ENCODE assay signal across 27 cellular contexts in the genomic region with DNA sequence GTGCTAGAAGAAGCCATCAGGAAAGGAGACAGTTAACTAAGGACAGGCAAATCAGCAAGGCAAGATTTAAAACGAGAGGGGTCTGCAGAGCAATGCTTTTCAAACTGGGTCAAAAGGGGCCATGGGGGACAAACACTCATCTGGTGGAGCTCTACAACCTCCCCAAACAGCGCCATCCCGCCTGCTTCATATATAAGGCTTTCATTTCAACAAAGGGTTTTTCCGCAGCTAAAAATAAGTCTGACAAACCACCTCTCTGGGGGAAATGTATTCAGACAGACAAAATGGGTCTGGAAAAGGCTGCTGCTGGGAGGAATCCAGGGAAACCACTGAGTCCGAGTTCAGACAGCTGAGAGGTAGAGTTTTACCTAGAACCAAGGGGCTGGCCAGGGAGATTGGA. TPM values are rescaled to one million over a fixed set of nuclear protein-coding genes. Genes with fewer than 3 reads are reported as not detected.
DNase-seq lines count a peak whose midpoint lies in the region; ATAC-seq, FAIRE-seq and TF ChIP-seq lines count a peak whose summit lies in the region.
"Had no signal": no experiment of that assay in that cellular context is flagged by ENCODE, and none has a peak within 500 bp of the region (broad histone marks: within the 10 kb centered on the region; RNA-seq: fewer than 3 reads in every experiment).

No MANE protein-coding gene starts in this region.

- SMC1A ChIA-PET in GM12878 (lab: Charles Lee; ENCODE audit: uncharacterized antibody, unreplicated experiment): interaction anchor here (0.8 to 2.6 kb wide), 9 partner anchors 12 to 146 kb away, joined by 3 to 9 read pairs (median 3); no protein-coding TSS in a partner anchor

- TF ChIP-seq RAD21 in IMR-90 (IDR thresholded peaks at IDR 0.05; ENCODE audit: low read length) (no peak), GM12878 (IDR thresholded peaks at IDR 0.05; ENCODE audit: insufficient read depth, low read depth, low read length) (no peak)

- TF ChIP-seq EP300 in GM12878 (IDR thresholded peaks at IDR 0.05; ENCODE audit: borderline replicate concordance in 1 of 2, control insufficient read depth in 1 of 2, low read depth in 2 of 2, low read length in 2 of 2): no peak

- H2AK5ac ChIP-seq in IMR-90 (ENCODE audit: low read depth, low read length) (no peak overlapping the region), neuronal stem cell (ENCODE audit: low read depth, low read length) (no peak overlapping the region)

- DNase-seq in IMR-90: peak; percentile 23
- DNase-seq in GM12878 (ENCODE audit: low read depth, low spot score): no peak
- no peak for DNase-seq in neuronal stem cell (ENCODE audit: low spot score)
- DNase-seq in NCI-H1105 treated with DMSO at 0.1 percent for 48 hours (lab: John Stamatoyannopoulos, UW): no peak
- DNase-seq in LoVo (ENCODE audit: low spot score): no peak
- no peak for DNase-seq in DMS79 treated with DMSO at 0.1 percent for 48 hours (lab: John Stamatoyannopoulos, UW)
- DNase-seq in HCEC 1CT: no peak
- DNase-seq: activated CD4-positive, alpha-beta T cell treated with anti-CD3 and anti-CD28 coated beads for 4 hours; activated naive CD4-positive, alpha-beta T cell treated with anti-CD3 and anti-CD28 coated beads for 36 hours; activated T-cell treated with anti-CD3 and anti-CD28 coated beads, Interleukin-2, amount 50 U/mL, for 72 hours; adrenal gland; CD8-positive, alpha-beta memory T cell; dermis blood vessel endothelial cell; left ventricle myocardium inferior; naive thymus-derived CD8-positive, alpha-beta T cell; OCI-M1; stimulated activated naive CD8-positive, alpha-beta T cell treated with anti-CD3 and anti-CD28 coated beads, Interleukin-15, amount 100 ng/mL, for 72 hours; transverse colon had no signal

- BruUV-seq in IMR-90 (replicated peaks; lab: Mats Ljungman, UMichigan) (no TSS peak), GM12878 (replicated peaks; lab: Mats Ljungman, UMichigan) (no TSS peak)

- no peak overlapping the region for H3K18ac ChIP-seq in IMR-90 (ENCODE audit: low read depth, low read length)
- H3K18ac ChIP-seq in neuronal stem cell (ENCODE audit: low read length): no peak overlapping the region

- H4K20me1 ChIP-seq in BLaER1 (no peaks in the 10 kb centered on the region), IMR-90 (ENCODE audit: insufficient read depth, low read length) (no peaks in the 10 kb centered on the region), GM12878 (ENCODE audit: control insufficient read depth, insufficient read depth) (no peaks in the 10 kb centered on the region)

- no peak for TF ChIP-seq CTCF in IMR-90 (conservative IDR thresholded peaks at IDR 0.05; ENCODE audit: low read depth, low read length)
- no peak for TF ChIP-seq CTCF in GM12878 (IDR thresholded peaks at IDR 0.05 in 2 of 3, conservative IDR thresholded peaks at IDR 0.05 in 1 of 3; ENCODE audit: control insufficient read depth in 2 of 3, extremely low read depth in 1 of 3, insufficient read depth in 1 of 3, low read depth in 3 of 3, low read length in 3 of 3)

- TF ChIP-seq POLR2A in IMR-90 (IDR thresholded peaks at IDR 0.05; ENCODE audit: low read depth, low read length) (no peak), GM12878 (IDR thresholded peaks at IDR 0.05; ENCODE audit: low read depth, low read length) (no peak)

- no peak for FAIRE-seq in GM12878 (lab: Jason Lieb, UNC)
- FAIRE-seq: endothelial cell of umbilical vein, GM18507 had no signal

- H3K14ac ChIP-seq in IMR-90 (replicated peaks; ENCODE audit: low read depth, low read length): no peak overlapping the region
- no peak overlapping the region for H3K14ac ChIP-seq in neuronal stem cell (ENCODE audit: low read length)

- in situ Hi-C loops in IMR-90 (cut with MboI; ENCODE audit: low sequenced_read_pairs) (no loop called here), GM12878 (cut with MboI) (no loop called here)

- H3K9me1 ChIP-seq in IMR-90 (ENCODE audit: insufficient read depth, low read length): no peaks in the 10 kb centered on the region; the same call in 1 of the 2 replicates

- peak overlapping the region; percentile 63 for H3K4me2 ChIP-seq in BLaER1
- H3K4me2 ChIP-seq in IMR-90 (ENCODE audit: low read depth, low read length): no peak overlapping the region
- peak overlapping the region; percentile 35; the same call in 1 of the 2 replicates for H3K4me2 ChIP-seq in GM12878 (ENCODE audit: control insufficient read depth, insufficient read depth)
- no peak overlapping the region for H3K4me2 ChIP-seq in neuronal stem cell (ENCODE audit: insufficient read depth, low read length, poor library complexity, severe bottlenecking)

- H3K79me2 ChIP-seq in GM12878 (ENCODE audit: control insufficient read depth, insufficient read depth, low read length): no peaks in the 10 kb centered on the region

- no peak overlapping the region for H3K23ac ChIP-seq in IMR-90 (ENCODE audit: low read depth, low read length)
- no peak overlapping the region for H3K23ac ChIP-seq in neuronal stem cell (ENCODE audit: low read depth, low read length, poor library complexity)

- H2BK12ac ChIP-seq in neuronal stem cell (ENCODE audit: low read length): no peak overlapping the region

- CTCF ChIA-PET in IMR-90 (lab: Yijun Ruan, JAX): no interaction called here
- CTCF ChIA-PET in GM12878 (lab: Yijun Ruan, JAX): interaction anchor here (0.7 to 2.2 kb wide), 13 partner anchors 8 to 285 kb away, joined by 3 to 9 read pairs (median 3); no protein-coding TSS in a partner anchor

- H4K91ac ChIP-seq in IMR-90 (ENCODE audit: insufficient read depth, low read depth, low read length): no peak overlapping the region
- no peak overlapping the region for H4K91ac ChIP-seq in neuronal stem cell (ENCODE audit: low read depth, low read length, poor library complexity)

- H3K4me1 ChIP-seq in BLaER1 (peaks cover 14% of the 10 kb centered on the region), IMR-90 (ENCODE audit: control insufficient read depth, insufficient read depth, low read length) (peaks cover 13% of the 10 kb centered on the region), GM12878 (ENCODE audit: control insufficient read depth, insufficient read depth, low read length) (0 out of 2 replicates have a peak, but pooled peaks cover 3% of the 10 kb centered on the region), neuronal stem cell (ENCODE audit: control insufficient read depth in 2 of 2, insufficient read depth in 1 of 2, low read depth in 1 of 2, low read length in 2 of 2) (peaks cover 0 to 3% of the 10 kb centered on the region in 2 donors)
- H3K4me1 ChIP-seq: adrenal gland, HAP-1, left ventricle myocardium inferior, transverse colon had no signal

- H3K27ac ChIP-seq in BLaER1 (no peak overlapping the region), IMR-90 (ENCODE audit: insufficient read depth, low read length) (no peak overlapping the region), GM12878 (ENCODE audit: control insufficient read depth, insufficient read depth) (no peak overlapping the region), neuronal stem cell (replicated peaks; ENCODE audit: low read length) (no peak overlapping the region)
- H3K27ac ChIP-seq: adrenal gland, left ventricle myocardium inferior, transverse colon, VCaP had no signal

- no CpG with 5 or more reads among the region's 5 CpGs for WGBS in IMR-90 (ENCODE audit: extremely low coverage in 2 of 2, insufficient read length in 1 of 2), 2 experiments
- WGBS in GM12878 (ENCODE audit: insufficient coverage, insufficient replicate concordance, low lambda C conversion rate, missing lambda C conversion rate): 47% methylated on average over 5 of the region's 5 CpGs
- WGBS in neuronal stem cell (ENCODE audit: extremely low coverage in 2 of 2, insufficient read length in 2 of 2, insufficient replicate concordance in 1 of 2), 2 donors: no CpG with 5 or more reads among the region's 5 CpGs

- ATAC-seq in IMR-90 (ENCODE audit: low read depth) (no peak), GM12878 (peak; percentile 61)
- ATAC-seq: activated T-cell treated with anti-CD3 and anti-CD28 coated beads, Interleukin-2, amount 50 U/mL, for 72 hours; naive thymus-derived CD8-positive, alpha-beta T cell; stimulated activated naive CD8-positive, alpha-beta T cell treated with anti-CD3 and anti-CD28 coated beads, Interleukin-15, amount 100 ng/mL, for 72 hours had no signal

- H2BK5ac ChIP-seq in IMR-90 (ENCODE audit: low read depth, low read length, poor library complexity, severe bottlenecking) (no peak overlapping the region), neuronal stem cell (ENCODE audit: low read length) (no peak overlapping the region)

- H2AK9ac ChIP-seq in IMR-90 (replicated peaks; ENCODE audit: low read depth, low read length, poor library complexity): no peak overlapping the region

- no peak overlapping the region for H4K8ac ChIP-seq in IMR-90 (ENCODE audit: low read depth in 2 of 2, low read length in 2 of 2)
- no peak overlapping the region for H4K8ac ChIP-seq in neuronal stem cell (ENCODE audit: low read depth, low read length)

- H2AFZ ChIP-seq in IMR-90 (replicated peaks; ENCODE audit: low read length, poor library complexity): no peak overlapping the region
- H2AFZ ChIP-seq in GM12878 (ENCODE audit: control insufficient read depth, low read depth, low read length): peak overlapping the region; percentile 67
- peak overlapping the region; percentile 44 for H2AFZ ChIP-seq in neuronal stem cell (ENCODE audit: low read length)

- H3K4ac ChIP-seq in IMR-90 (ENCODE audit: low read depth, low read length) (no peak overlapping the region), neuronal stem cell (ENCODE audit: low read length) (no peak overlapping the region)

- no peak overlapping the region for H2BK120ac ChIP-seq in IMR-90 (ENCODE audit: low read depth, low read length)
- no peak overlapping the region for H2BK120ac ChIP-seq in neuronal stem cell (ENCODE audit: low read depth, low read length)

- RAD21 ChIA-PET in GM12878 (lab: Charles Lee; ENCODE audit: unreplicated experiment): interaction anchor here (0.7 to 1.0 kb wide), 5 partner anchors 12 to 35 kb away, joined by 3 to 5 read pairs (median 4); no protein-coding TSS in a partner anchor

- no peak overlapping the region for H3K56ac ChIP-seq in IMR-90 (ENCODE audit: extremely low read depth, insufficient read depth, low read length)

- H3K9me3 ChIP-seq in BLaER1 (no peaks in the 10 kb centered on the region), IMR-90 (ENCODE audit: control insufficient read depth, insufficient read depth, low read length) (no peaks in the 10 kb centered on the region), GM12878 (replicated peaks; ENCODE audit: control insufficient read depth, insufficient read depth, low read length) (no peaks in the 10 kb centered on the region), neuronal stem cell (replicated peaks in 1 of 2; ENCODE audit: control insufficient read depth in 2 of 2, insufficient read depth in 1 of 2, low read depth in 1 of 2, low read length in 2 of 2) (peaks cover 1 to 3% of the 10 kb centered on the region in 2 donors)
- H3K9me3 ChIP-seq: adrenal gland, HAP-1, left ventricle myocardium inferior, transverse colon had no signal

- H3K27me3 ChIP-seq in BLaER1 (no peaks in the 10 kb centered on the region), IMR-90 (ENCODE audit: control insufficient read depth, insufficient read depth, low read length) (no peaks in the 10 kb centered on the region), GM12878 (replicated peaks in 1 of 2; ENCODE audit: control insufficient read depth in 2 of 2, insufficient read depth in 2 of 2, low read length in 1 of 2) (no peaks in the 10 kb centered on the region), neuronal stem cell (ENCODE audit: control insufficient read depth in 3 of 3, insufficient read depth in 3 of 3, low read depth in 1 of 3, low read length in 3 of 3) (peaks cover 0 to 63% (median 0%) of the 10 kb centered on the region in 3 experiments)
- H3K27me3 ChIP-seq: adrenal gland, transverse colon had no signal

- H4K5ac ChIP-seq in IMR-90 (ENCODE audit: low read depth, low read length): no peak overlapping the region

- POLR2A ChIA-PET in IMR-90 (lab: Charles Lee; ENCODE audit: unreplicated experiment): no interaction called here
- POLR2A ChIA-PET in GM12878 (lab: Charles Lee): interaction anchor here (0.8 to 1.3 kb wide), 2 partner anchors 9 to 146 kb away, joined by 3 read pairs; no protein-coding TSS in a partner anchor

- H3K36me3 ChIP-seq in BLaER1 (no peaks in the 10 kb centered on the region), IMR-90 (ENCODE audit: control insufficient read depth, insufficient read depth, low read length) (no peaks in the 10 kb centered on the region), GM12878 (ENCODE audit: control insufficient read depth in 2 of 2, insufficient read depth in 2 of 2, low read length in 1 of 2) (no peaks in the 10 kb centered on the region), neuronal stem cell (replicated peaks in 1 of 2; ENCODE audit: control insufficient read depth in 2 of 2, insufficient read depth in 2 of 2, low read length in 2 of 2) (no peaks in the 10 kb centered on the region)
- H3K36me3 ChIP-seq: adrenal gland, HAP-1, left ventricle myocardium inferior, transverse colon had no signal

- H2BK15ac ChIP-seq in IMR-90 (ENCODE audit: low read depth, low read length): no peak overlapping the region
- H2BK15ac ChIP-seq in neuronal stem cell (ENCODE audit: low read length): no peak overlapping the region

- intact Hi-C loops in IMR-90 (cut with micrococcal nuclease) (no loop called here), GM12878 (cut with micrococcal nuclease; ENCODE audit: unreplicated experiment) (no loop called here)

- dilution Hi-C loops in IMR-90 (cut with HindIII; ENCODE audit: low sequenced_read_pairs, unreplicated experiment): no loop called here

- H3K9ac ChIP-seq in BLaER1: no peak overlapping the region
- H3K9ac ChIP-seq in IMR-90 (ENCODE audit: low read depth, low read length): no peak overlapping the region
- no peak overlapping the region for H3K9ac ChIP-seq in GM12878 (ENCODE audit: control insufficient read depth, insufficient read depth, low read length)
- no peak overlapping the region for H3K9ac ChIP-seq in neuronal stem cell (ENCODE audit: low read depth, low read length, poor library complexity)

- H3K79me1 ChIP-seq in IMR-90 (ENCODE audit: low read depth in 1 of 2, low read length in 2 of 2) (no peaks in the 10 kb centered on the region), neuronal stem cell (ENCODE audit: low read depth, low read length) (no peaks in the 10 kb centered on the region)

- H3K4me3 ChIP-seq in BLaER1 (no peak overlapping the region), IMR-90 (ENCODE audit: insufficient read depth, low read depth, low read length) (no peak overlapping the region), GM12878 (no peak overlapping the region), neuronal stem cell (ENCODE audit: low read length in 2 of 2) (no peak overlapping the region)
- H3K4me3 ChIP-seq: adrenal gland, HAP-1, left ventricle myocardium inferior, transverse colon had no signal

- H2BK20ac ChIP-seq in IMR-90 (ENCODE audit: low read depth, low read length): no peak overlapping the region

RNA-seq across cellular contexts. Expression of gene SEPTIN8, which starts 8.3 kb away (rescaled TPM):
- total RNA-seq in IMR-90 (2012; rRNA removed) (60.5 and 67.2 TPM in 2 replicates), GM12878 (2014; rRNA removed) (31.0 and 35.7 TPM in 2 replicates), GM12878 (2014; rRNA removed; fragmentation: Illumina TruSeq; extraction: Trizol) (26.5 and 27.8 TPM in 2 replicates), GM12878 (2021) (39.0 and 42.0 TPM in 2 replicates)
- polyA plus RNA-seq in IMR-90 (2012; rRNA removed) (54.7 and 56.2 TPM in 2 replicates), GM12878 (2011; rRNA removed) (82.7 and 96.1 TPM in 2 replicates), GM12878 (2014; fragmentation: Illumina TruSeq; extraction: Trizol) (40.2 and 40.7 TPM in 2 replicates), GM12878 (2014; fragmentation: Nextera tagmentation; extraction: Ambion mirVana) (1 to 10 TPM; 6.1 to 7.6 TPM), GM12878 (2014; rRNA removed) (33.2 and 34.7 TPM in 2 replicates), GM12878 (2016; fragmentation: Nextera tagmentation; extraction: Ambion mirVana) (10 to 100 TPM; 21.8 to 21.9 TPM)
- polyA plus RNA-seq in IMR-90 (2012; cell fraction: cytosol; rRNA removed): 20.4 and 38.7 TPM in 2 replicates
- polyA plus RNA-seq in IMR-90 (2012; cell fraction: nucleus; rRNA removed; ENCODE audit: low replicate concordance): 131 and 144 TPM in 2 replicates
- 67.8 and 78.8 TPM in 2 replicates for total RNA-seq in GM12878 (2013; cell fraction: nucleolus; rRNA removed)
- 15.1 TPM for polyA plus RNA-seq in GM12878 (2011; ENCODE audit: low read depth)
- 74.2 and 76.3 TPM in 2 replicates for polyA plus RNA-seq in GM12878 (2011; cell fraction: cytosol; rRNA removed)
- 197 and 245 TPM in 2 replicates for polyA plus RNA-seq in GM12878 (2011; cell fraction: nucleus; rRNA removed)
- polyA plus RNA-seq in GM12878 (2012): 21.8 and 26.7 TPM in 2 replicates
- polyA minus RNA-seq in GM12878 (2011; rRNA and poly(A)+ RNA removed): 59.2 and 75.0 TPM in 2 replicates
- polyA minus RNA-seq in GM12878 (2011; cell fraction: cytosol; rRNA and poly(A)+ RNA removed): 23.0 and 24.1 TPM in 2 replicates
- polyA minus RNA-seq in GM12878 (2011; cell fraction: nucleus; rRNA and poly(A)+ RNA removed): 45.3 and 49.8 TPM in 2 replicates
- 53.7 TPM for polyA plus RNA-seq in neuronal stem cell (2013, experiment 1 of 2)
- 53.2 TPM for polyA plus RNA-seq in neuronal stem cell (2013, experiment 2 of 2)

RNA-seq across cellular contexts. Expression of gene SOWAHA, which starts 27.7 kb away (rescaled TPM):
- total RNA-seq in IMR-90 (2012; rRNA removed) (under 0.01 TPM in 1 of 2 replicates, not detected in the other), GM12878 (2014; rRNA removed) (0.05 TPM in 1 of 2 replicates, not detected in the other), GM12878 (2014; rRNA removed; fragmentation: Illumina TruSeq; extraction: Trizol) (0.04 TPM in 1 of 2 replicates, not detected in the other), GM12878 (2021) (0.10 TPM in 1 of 2 replicates, not detected in the other)
- polyA plus RNA-seq in IMR-90 (2012; rRNA removed) (0.03 TPM in 1 of 2 replicates, not detected in the other), GM12878 (2011; rRNA removed) (0.37 TPM in 2 replicates), GM12878 (2014; fragmentation: Illumina TruSeq; extraction: Trizol) (0.04 and 0.10 TPM in 2 replicates), GM12878 (2014; fragmentation: Nextera tagmentation; extraction: Ambion mirVana) (under 1 TPM in 1 of 2 experiments, not detected in 1; 0.02 TPM), GM12878 (2014; rRNA removed) (0.05 TPM in 1 of 2 replicates, not detected in the other), GM12878 (2016; fragmentation: Nextera tagmentation; extraction: Ambion mirVana) (not detected)
- polyA plus RNA-seq in IMR-90 (2012; cell fraction: cytosol; rRNA removed): 0.02 and 0.04 TPM in 2 replicates
- polyA plus RNA-seq in IMR-90 (2012; cell fraction: nucleus; rRNA removed; ENCODE audit: low replicate concordance): 0.01 TPM in 1 of 2 replicates, not detected in the other
- total RNA-seq in GM12878 (2013; cell fraction: nucleolus; rRNA removed): 0.22 and 0.35 TPM in 2 replicates
- polyA plus RNA-seq in GM12878 (2011; ENCODE audit: low read depth): not detected
- 0.33 and 0.48 TPM in 2 replicates for polyA plus RNA-seq in GM12878 (2011; cell fraction: cytosol; rRNA removed)
- 0.34 and 0.63 TPM in 2 replicates for polyA plus RNA-seq in GM12878 (2011; cell fraction: nucleus; rRNA removed)
- polyA plus RNA-seq in GM12878 (2012): 0.04 and 0.13 TPM in 2 replicates
- 0.07 and 0.21 TPM in 2 replicates for polyA minus RNA-seq in GM12878 (2011; rRNA and poly(A)+ RNA removed)
- not detected in 2 replicates for polyA minus RNA-seq in GM12878 (2011; cell fraction: cytosol; rRNA and poly(A)+ RNA removed)
- polyA minus RNA-seq in GM12878 (2011; cell fraction: nucleus; rRNA and poly(A)+ RNA removed): 0.19 and 0.36 TPM in 2 replicates
- polyA plus RNA-seq in neuronal stem cell (2013, experiment 1 of 2): 0.03 TPM
- polyA plus RNA-seq in neuronal stem cell (2013, experiment 2 of 2): 0.01 TPM
- total RNA-seq: A673; activated naive CD4-positive, alpha-beta T cell treated with anti-CD3 and anti-CD28 coated beads for 36 hours; activated T-cell treated with anti-CD3 and anti-CD28 coated beads, Interleukin-2, amount 50 U/mL, for 72 hours; dermis blood vessel endothelial cell; endothelial cell of umbilical vein; left ventricle myocardium inferior; naive thymus-derived CD8-positive, alpha-beta T cell; NCI-H460 had no signal
- polyA plus RNA-seq: CD8-positive, alpha-beta memory T cell; endothelial cell of umbilical vein; naive thymus-derived CD8-positive, alpha-beta T cell had no signal

RNA-seq across cellular contexts. Expression of gene CCNI2, which starts 38.1 kb away (rescaled TPM):
- total RNA-seq in IMR-90 (2012; rRNA removed): not detected in 2 replicates
- not detected in 2 replicates for polyA plus RNA-seq in IMR-90 (2012; rRNA removed)
- 0.01 TPM in 1 of 2 replicates, not detected in the other for polyA plus RNA-seq in IMR-90 (2012; cell fraction: cytosol; rRNA removed)
- polyA plus RNA-seq in IMR-90 (2012; cell fraction: nucleus; rRNA removed; ENCODE audit: low replicate concordance): 0.05 TPM in 1 of 2 replicates, not detected in the other
- total RNA-seq in GM12878 (2013; cell fraction: nucleolus; rRNA removed): 49.3 and 50.2 TPM in 2 replicates
- 3.4 and 4.4 TPM in 2 replicates for total RNA-seq in GM12878 (2014; rRNA removed)
- 2.2 and 3.1 TPM in 2 replicates for total RNA-seq in GM12878 (2014; rRNA removed; fragmentation: Illumina TruSeq; extraction: Trizol)
- total RNA-seq in GM12878 (2021): 3.4 and 4.8 TPM in 2 replicates
- polyA plus RNA-seq in GM12878 (2011; ENCODE audit: low read depth): 7.3 TPM
- polyA plus RNA-seq in GM12878 (2011; rRNA removed): 1.8 and 2.2 TPM in 2 replicates
- 1.3 and 1.4 TPM in 2 replicates for polyA plus RNA-seq in GM12878 (2011; cell fraction: cytosol; rRNA removed)
- polyA plus RNA-seq in GM12878 (2011; cell fraction: nucleus; rRNA removed): 5.0 and 10.1 TPM in 2 replicates
- 5.1 and 11.5 TPM in 2 replicates for polyA plus RNA-seq in GM12878 (2012)
- polyA plus RNA-seq in GM12878 (2014; fragmentation: Illumina TruSeq; extraction: Trizol): 0.97 and 2.9 TPM in 2 replicates
- polyA plus RNA-seq in GM12878 (2014; fragmentation: Nextera tagmentation; extraction: Ambion mirVana): 1 to 10 TPM; 3.1 to 8.0 TPM
- polyA plus RNA-seq in GM12878 (2014; rRNA removed): 2.9 and 4.6 TPM in 2 replicates
- polyA plus RNA-seq in GM12878 (2016; fragmentation: Nextera tagmentation; extraction: Ambion mirVana): 1 to 10 TPM; 2.7 to 3.6 TPM
- 1.8 and 3.7 TPM in 2 replicates for polyA minus RNA-seq in GM12878 (2011; rRNA and poly(A)+ RNA removed)
- polyA minus RNA-seq in GM12878 (2011; cell fraction: cytosol; rRNA and poly(A)+ RNA removed): 0.67 TPM in 1 of 2 replicates, not detected in the other
- 5.2 and 7.3 TPM in 2 replicates for polyA minus RNA-seq in GM12878 (2011; cell fraction: nucleus; rRNA and poly(A)+ RNA removed)
- polyA plus RNA-seq in neuronal stem cell (2013, experiment 1 of 2): 0.17 TPM
- 0.14 TPM for polyA plus RNA-seq in neuronal stem cell (2013, experiment 2 of 2)
- total RNA-seq: A673, cardiac septum, NCI-H460, skeletal muscle tissue had no signal

RNA-seq across cellular contexts. Expression of gene SHROOM1, which starts 45.1 kb away (rescaled TPM):
- total RNA-seq in IMR-90 (2012; rRNA removed): 1.4 and 2.5 TPM in 2 replicates
- 6.3 and 8.8 TPM in 2 replicates for polyA plus RNA-seq in IMR-90 (2012; rRNA removed)
- 4.1 and 9.0 TPM in 2 replicates for polyA plus RNA-seq in IMR-90 (2012; cell fraction: cytosol; rRNA removed)
- polyA plus RNA-seq in IMR-90 (2012; cell fraction: nucleus; rRNA removed; ENCODE audit: low replicate concordance): 28.6 and 53.5 TPM in 2 replicates
- total RNA-seq in GM12878 (2013; cell fraction: nucleolus; rRNA removed): 6.1 and 11.9 TPM in 2 replicates
- 2.2 and 3.2 TPM in 2 replicates for total RNA-seq in GM12878 (2014; rRNA removed)
- total RNA-seq in GM12878 (2014; rRNA removed; fragmentation: Illumina TruSeq; extraction: Trizol): 0.94 and 1.3 TPM in 2 replicates
- total RNA-seq in GM12878 (2021): 3.2 TPM in 2 replicates
- polyA plus RNA-seq in GM12878 (2011; ENCODE audit: low read depth): 0.83 TPM
- polyA plus RNA-seq in GM12878 (2011; rRNA removed): 3.2 and 3.5 TPM in 2 replicates
- 2.5 and 3.9 TPM in 2 replicates for polyA plus RNA-seq in GM12878 (2011; cell fraction: cytosol; rRNA removed)
- polyA plus RNA-seq in GM12878 (2011; cell fraction: nucleus; rRNA removed): 12.5 and 15.7 TPM in 2 replicates
- 3.0 and 3.9 TPM in 2 replicates for polyA plus RNA-seq in GM12878 (2012)
- polyA plus RNA-seq in GM12878 (2014; fragmentation: Illumina TruSeq; extraction: Trizol): 0.52 and 1.7 TPM in 2 replicates
- under 1 TPM; 0.05 to 0.31 TPM for polyA plus RNA-seq in GM12878 (2014; fragmentation: Nextera tagmentation; extraction: Ambion mirVana)
- polyA plus RNA-seq in GM12878 (2014; rRNA removed): 2.8 and 3.9 TPM in 2 replicates
- polyA plus RNA-seq in GM12878 (2016; fragmentation: Nextera tagmentation; extraction: Ambion mirVana): under 1 TPM; 0.82 to 0.83 TPM
- 2.8 and 7.9 TPM in 2 replicates for polyA minus RNA-seq in GM12878 (2011; rRNA and poly(A)+ RNA removed)
- 0.80 and 2.1 TPM in 2 replicates for polyA minus RNA-seq in GM12878 (2011; cell fraction: cytosol; rRNA and poly(A)+ RNA removed)
- polyA minus RNA-seq in GM12878 (2011; cell fraction: nucleus; rRNA and poly(A)+ RNA removed): 4.2 and 5.3 TPM in 2 replicates
- 1.7 TPM for polyA plus RNA-seq in neuronal stem cell (2013, experiment 1 of 2)
- 1.8 TPM for polyA plus RNA-seq in neuronal stem cell (2013, experiment 2 of 2)
- total RNA-seq: naive thymus-derived CD8-positive, alpha-beta T cell had no signal
- polyA plus RNA-seq: CD8-positive, alpha-beta memory T cell; naive thymus-derived CD8-positive, alpha-beta T cell had no signal

RNA-seq across cellular contexts. Expression of gene KIF3A, which starts 48.0 kb away (rescaled TPM):
- total RNA-seq in IMR-90 (2012; rRNA removed) (4.3 and 9.4 TPM in 2 replicates), GM12878 (2014; rRNA removed) (3.8 and 4.6 TPM in 2 replicates), GM12878 (2014; rRNA removed; fragmentation: Illumina TruSeq; extraction: Trizol) (12.3 and 14.9 TPM in 2 replicates), GM12878 (2021) (8.7 and 9.3 TPM in 2 replicates)
- polyA plus RNA-seq in IMR-90 (2012; rRNA removed) (3.4 and 4.5 TPM in 2 replicates), GM12878 (2011; rRNA removed) (36.5 and 65.9 TPM in 2 replicates), GM12878 (2014; fragmentation: Illumina TruSeq; extraction: Trizol) (10.7 and 14.1 TPM in 2 replicates), GM12878 (2014; fragmentation: Nextera tagmentation; extraction: Ambion mirVana) (1 to 10 TPM; 2.7 to 3.0 TPM), GM12878 (2014; rRNA removed) (4.7 and 6.7 TPM in 2 replicates), GM12878 (2016; fragmentation: Nextera tagmentation; extraction: Ambion mirVana) (10 to 100 TPM; 11.5 to 12.1 TPM)
- 0.64 and 1.4 TPM in 2 replicates for polyA plus RNA-seq in IMR-90 (2012; cell fraction: cytosol; rRNA removed)
- polyA plus RNA-seq in IMR-90 (2012; cell fraction: nucleus; rRNA removed; ENCODE audit: low replicate concordance): 1.8 and 7.0 TPM in 2 replicates
- total RNA-seq in GM12878 (2013; cell fraction: nucleolus; rRNA removed): 119 and 135 TPM in 2 replicates
- polyA plus RNA-seq in GM12878 (2011; ENCODE audit: low read depth): 6.0 TPM
- polyA plus RNA-seq in GM12878 (2011; cell fraction: cytosol; rRNA removed): 7.9 and 8.7 TPM in 2 replicates
- 26.7 and 28.1 TPM in 2 replicates for polyA plus RNA-seq in GM12878 (2011; cell fraction: nucleus; rRNA removed)
- polyA plus RNA-seq in GM12878 (2012): 6.3 and 8.3 TPM in 2 replicates
- polyA minus RNA-seq in GM12878 (2011; rRNA and poly(A)+ RNA removed): 17.3 and 27.5 TPM in 2 replicates
- 9.1 and 10.0 TPM in 2 replicates for polyA minus RNA-seq in GM12878 (2011; cell fraction: cytosol; rRNA and poly(A)+ RNA removed)
- 15.4 and 18.8 TPM in 2 replicates for polyA minus RNA-seq in GM12878 (2011; cell fraction: nucleus; rRNA and poly(A)+ RNA removed)
- polyA plus RNA-seq in neuronal stem cell (2013, experiment 1 of 2): 15.7 TPM
- 17.9 TPM for polyA plus RNA-seq in neuronal stem cell (2013, experiment 2 of 2)

Comparison
In these comparisons a context has a peak if more than half of its experiments do, and no peak if none do; other contexts are left out.
1. H3K4me2 ChIP-seq: peak in BLaER1 (single experiment) and GM12878 (single experiment); none in IMR-90 (single experiment) and neuronal stem cell (single experiment).